ENCODE assay signal across 15 cellular contexts in the genomic region with DNA sequence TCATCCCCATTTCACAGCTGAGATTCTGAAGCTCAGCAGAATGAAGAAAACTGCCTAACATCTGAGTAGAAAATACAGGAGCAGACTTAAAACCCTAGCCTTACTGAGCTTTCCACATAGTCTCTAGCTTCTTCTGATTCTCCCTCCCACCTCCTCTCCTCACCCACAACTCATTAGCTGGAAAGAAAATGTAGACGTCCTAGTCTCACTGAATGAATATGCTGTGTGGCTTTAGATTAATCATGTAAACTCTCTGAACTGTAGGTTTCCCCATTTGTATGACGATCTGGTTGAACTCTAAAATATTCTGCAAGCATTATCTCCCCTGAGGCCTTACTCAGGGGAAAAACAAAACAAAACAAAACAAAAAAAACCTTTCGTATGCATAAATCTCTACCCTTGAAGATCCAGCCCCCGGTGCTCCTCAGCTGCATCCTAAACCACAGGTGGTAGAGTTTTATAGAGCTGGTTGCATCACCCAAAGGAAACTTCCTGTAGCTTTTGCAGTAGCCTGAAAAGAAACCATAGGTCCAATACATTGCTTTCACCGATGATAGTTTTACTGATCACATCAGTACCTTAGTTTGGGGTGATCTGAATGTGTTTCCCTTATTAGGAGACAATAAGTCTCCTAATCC. TPM values are rescaled to one million over a fixed set of nuclear protein-coding genes. Genes with fewer than 3 reads are reported as not detected.
A peak's percentile ranks its signal among the peaks of the same experiment; 100 is the strongest.
DNase-seq lines count a peak whose midpoint lies in the region; ATAC-seq and TF ChIP-seq lines count a peak whose summit lies in the region.
"Had no signal": no experiment of that assay in that cellular context is flagged by ENCODE, and none has a peak within 500 bp of the region (broad histone marks: within the 10 kb centered on the region; RNA-seq: fewer than 3 reads in every experiment).

No MANE protein-coding gene starts in this region.

- peak overlapping the region; percentile 43 for H3K27ac Mint-ChIP-seq in activated T-cell treated with anti-CD3 and anti-CD28 coated beads, Interleukin-2, amount 50 U/mL, for 72 hours
- peak overlapping the region; percentile 46 for H3K27ac Mint-ChIP-seq in stimulated activated effector memory CD8-positive, alpha-beta T cell treated with anti-CD3 and anti-CD28 coated beads, Interleukin-12 subunit alpha, Interleukin-12 subunit beta, amount 100 ng/mL, for 72 hours
- H3K27ac Mint-ChIP-seq: mesothelial cell of epicardium had no signal

- peak overlapping the region; percentile 66 to 69 for H3K4me3 Mint-ChIP-seq in activated T-cell treated with anti-CD3 and anti-CD28 coated beads, Interleukin-2, amount 50 U/mL, for 72 hours
- H3K4me3 Mint-ChIP-seq in stimulated activated effector memory CD8-positive, alpha-beta T cell treated with anti-CD3 and anti-CD28 coated beads, Interleukin-12 subunit alpha, Interleukin-12 subunit beta, amount 100 ng/mL, for 72 hours: peak overlapping the region; percentile 30
- H3K4me3 Mint-ChIP-seq: mesothelial cell of epicardium had no signal

- H3K27me3 Mint-ChIP-seq in activated T-cell treated with anti-CD3 and anti-CD28 coated beads, Interleukin-2, amount 50 U/mL, for 72 hours (ENCODE audit: low read depth): peaks cover 13% of the 10 kb centered on the region

- CTCF ChIA-PET in GM10248 (lab: Yijun Ruan, JAX): interaction anchor here (0.9 kb wide), 1 partner anchor 11 kb away, joined by 3 read pairs; no protein-coding TSS in a partner anchor

- POLR2A ChIA-PET in GM10248 (lab: Yijun Ruan, JAX): no interaction called here

- DNase-seq in activated naive CD4-positive, alpha-beta T cell treated with Interleukin-2 at 50 U/mL for 16 hours: peak; percentile 6
- no peak for DNase-seq in activated naive CD4-positive, alpha-beta T cell treated with anti-CD3 and anti-CD28 coated beads, Interleukin-2, amount 50 U/mL, for 16 hours
- DNase-seq in LoVo (ENCODE audit: low spot score): peak; percentile 33
- DNase-seq in activated T-cell treated with anti-CD3 and anti-CD28 coated beads, Interleukin-2, amount 50 U/mL, for 72 hours: peak; percentile 42 to 53
- no peak for DNase-seq in stimulated activated effector memory CD8-positive, alpha-beta T cell treated with anti-CD3 and anti-CD28 coated beads, Interleukin-12 subunit alpha, Interleukin-12 subunit beta, amount 100 ng/mL, for 72 hours (ENCODE audit: low spot score in 2 of 2)
- no peak for DNase-seq in GM10248 (ENCODE audit: extremely low spot score)
- DNase-seq in MV-4-11 (lab: John Stamatoyannopoulos, UW): no peak
- no peak for DNase-seq in kidney tubule cell (ENCODE audit: low spot score)
- DNase-seq: NCI-H2029, NCI-H82, occipital lobe had no signal

- H3K9me3 Mint-ChIP-seq in activated T-cell treated with anti-CD3 and anti-CD28 coated beads, Interleukin-2, amount 50 U/mL, for 72 hours: peaks cover 5 to 6% of the 10 kb centered on the region in 2 donors
- H3K9me3 Mint-ChIP-seq in stimulated activated effector memory CD8-positive, alpha-beta T cell treated with anti-CD3 and anti-CD28 coated beads, Interleukin-12 subunit alpha, Interleukin-12 subunit beta, amount 100 ng/mL, for 72 hours: peaks cover 5% of the 10 kb centered on the region

- H3K4me1 Mint-ChIP-seq in activated T-cell treated with anti-CD3 and anti-CD28 coated beads, Interleukin-2, amount 50 U/mL, for 72 hours (ENCODE audit: low read depth): peaks cover 29% of the 10 kb centered on the region
- peaks cover 15% of the 10 kb centered on the region for H3K4me1 Mint-ChIP-seq in stimulated activated effector memory CD8-positive, alpha-beta T cell treated with anti-CD3 and anti-CD28 coated beads, Interleukin-12 subunit alpha, Interleukin-12 subunit beta, amount 100 ng/mL, for 72 hours
- H3K4me1 Mint-ChIP-seq: mesothelial cell of epicardium had no signal

- peaks cover 4 to 5% of the 10 kb centered on the region in 2 donors for H3K36me3 Mint-ChIP-seq in activated T-cell treated with anti-CD3 and anti-CD28 coated beads, Interleukin-2, amount 50 U/mL, for 72 hours (ENCODE audit: insufficient read depth in 2 of 2)
- no peaks in the 10 kb centered on the region for H3K36me3 Mint-ChIP-seq in stimulated activated effector memory CD8-positive, alpha-beta T cell treated with anti-CD3 and anti-CD28 coated beads, Interleukin-12 subunit alpha, Interleukin-12 subunit beta, amount 100 ng/mL, for 72 hours
- H3K36me3 Mint-ChIP-seq: mesothelial cell of epicardium had no signal

- no peak for TF ChIP-seq CTCF in GM10248 (IDR thresholded peaks at IDR 0.05; ENCODE audit: control extremely low read depth, extremely low read depth, low read depth, missing control alignments)

- peak; percentile 94 to 95 for ATAC-seq in activated T-cell treated with anti-CD3 and anti-CD28 coated beads, Interleukin-2, amount 50 U/mL, for 72 hours (replicated peaks in 1 of 2)
- ATAC-seq in stimulated activated effector memory CD8-positive, alpha-beta T cell treated with anti-CD3 and anti-CD28 coated beads, Interleukin-12 subunit alpha, Interleukin-12 subunit beta, amount 100 ng/mL, for 72 hours: peak; percentile 95
- ATAC-seq: Right ventricle myocardium inferior had no signal

RNA-seq across cellular contexts. Expression of gene FOXB1, which starts 40.6 kb away (rescaled TPM):
- 1 to 10 TPM; 2.7 to 6.0 TPM for total RNA-seq in activated T-cell treated with anti-CD3 and anti-CD28 coated beads, Interleukin-2, amount 50 U/mL, for 72 hours
- total RNA-seq: glomerular endothelial cell, mesothelial cell of epicardium, occipital lobe, Right ventricle myocardium inferior, subcutaneous adipose tissue had no signal

Comparison
In these comparisons a context has a peak if more than half of its experiments do, and no peak if none do; other contexts are left out.
1. DNase-seq: peak in activated naive CD4-positive, alpha-beta T cell treated with Interleukin-2 at 50 U/mL for 16 hours (single experiment), LoVo (single experiment) and activated T-cell treated with anti-CD3 and anti-CD28 coated beads, Interleukin-2, amount 50 U/mL, for 72 hours (2 of 2); none in activated naive CD4-positive, alpha-beta T cell treated with anti-CD3 and anti-CD28 coated beads, Interleukin-2, amount 50 U/mL, for 16 hours (single experiment), stimulated activated effector memory CD8-positive, alpha-beta T cell treated with anti-CD3 and anti-CD28 coated beads, Interleukin-12 subunit alpha, Interleukin-12 subunit beta, amount 100 ng/mL, for 72 hours (0 of 2), GM10248 (single experiment), MV-4-11 (single experiment) and kidney tubule cell (single experiment).